ENCODE assay signal across 36 cellular contexts in genomic region chr7:32026076-32026425, GRCh38. TPM values are rescaled to one million over a fixed set of nuclear protein-coding genes. Genes with fewer than 3 reads are reported as not detected.
"Had no signal": no experiment of that assay in that cellular context is flagged by ENCODE, and none has a peak within 500 bp of the region (broad histone marks: within the 10 kb centered on the region; RNA-seq: fewer than 3 reads in every experiment).

No MANE protein-coding gene starts in this region.

- H3K27me3 ChIP-seq: body of pancreas had no signal

- H3K27ac ChIP-seq: body of pancreas, KMS-11, PC-9, RWPE1, VCaP had no signal

- H3K9me3 ChIP-seq: body of pancreas had no signal

- FAIRE-seq: bronchial epithelial cell, colon, RCC 7860 had no signal

- DNase-seq: activated CD4-positive, alpha-beta T cell treated with anti-CD3 and anti-CD28 coated beads, Interleukin-2, amount 10 ng/mL, durations not matched to agents 24 days and 14 days; activated CD4-positive, alpha-beta T cell treated with anti-CD3 and anti-CD28 coated beads, Interleukin-2, amount 50 U/mL, for 4 hours; activated CD4-positive, CD25-positive, alpha-beta regulatory T cell; activated CD8-positive, alpha-beta T cell treated with anti-CD3 and anti-CD28 coated beads for 36 hours; activated effector memory CD4-positive, alpha-beta T cell treated with anti-CD3 and anti-CD28 coated beads, Interleukin-2, amount 50 U/mL, for 16 hours; activated naive CD4-positive, alpha-beta T cell treated with Interleukin-2 at 50 U/mL for 16 hours; activated naive CD8-positive, alpha-beta T cell treated with anti-CD3 and anti-CD28 coated beads, Interleukin-2, amount 10 ng/mL, durations not matched to agents 7 days and 5 days; activated T-cell treated with anti-CD3 and anti-CD28 coated beads, Interleukin-2, amount 50 U/mL, for 1 hour; activated T-cell treated with anti-CD3 and anti-CD28 coated beads, Interleukin-2, amount 50 U/mL, for 72 hours; aorta; body of pancreas; cerebellar nuclear complex; MM.1S; NCI-H1092 treated with DMSO at 0.1 percent for 48 hours; NCI-H1417; NCI-H146; NCI-H187; NCI-H2029 treated with DMSO at 0.1 percent for 48 hours; NCI-H2107; NCI-H69; NK-92 treated with Interleukin-12 subunit alpha and Interleukin-12 subunit beta, amount 100 ng/mL, for 24 hours; SIG-M5; SW 1271; T-helper 1 cell; T-helper 2 cell; T-helper 9 cell had no signal

- H3K4me3 ChIP-seq: body of pancreas, PC-9 had no signal

- H3K4me1 ChIP-seq: body of pancreas had no signal

RNA-seq across cellular contexts. Expression of gene PDE1C, which starts 44.2 kb away (rescaled TPM):
- total RNA-seq: activated CD4-positive, alpha-beta T cell treated with anti-CD3 and anti-CD28 coated beads, Interleukin-2, amount 10 ng/mL, durations not matched to agents 24 days and 14 days; activated CD8-positive, alpha-beta memory T cell treated with anti-CD3 and anti-CD28 coated beads for 36 hours; activated CD8-positive, alpha-beta T cell treated with anti-CD3 and anti-CD28 coated beads for 36 hours; activated naive CD8-positive, alpha-beta T cell treated with anti-CD3 and anti-CD28 coated beads, Interleukin-2, amount 10 ng/mL, durations not matched to agents 7 days and 5 days; activated T-cell treated with anti-CD3 and anti-CD28 coated beads, Interleukin-2, amount 50 U/mL, for 72 hours; activated T-helper 17 cell treated with anti-CD3 and anti-CD28 coated beads, Interleukin-2, amount 50 U/mL, for 72 hours; bronchial epithelial cell; LHCN-M2 had no signal
